Comparison of ENCODE assay signal across 8 cellular contexts in genomic region chr7:23469150-23469960, GRCh38.
A peak's percentile ranks its signal among the peaks of the same experiment; 100 is the strongest.
DNase-seq lines count a peak whose midpoint lies in the region; ATAC-seq and TF ChIP-seq lines count a peak whose summit lies in the region.

No MANE protein-coding gene starts in this region.

- H3K4me1 Mint-ChIP-seq in activated naive CD8-positive, alpha-beta T cell (ENCODE audit: low read depth): peaks cover 38% of the 10 kb centered on the region
- H3K4me1 Mint-ChIP-seq in stimulated activated naive B cell treated with anti-CD40 and anti-IgM and Interleukin-4, amounts not matched to agents 10 μg/mL and 1 μg/mL and 100 μg/mL, for 72 hours: peaks cover 24 to 41% of the 10 kb centered on the region in 2 donors

- ATAC-seq in stimulated activated naive B cell treated with anti-CD40 and anti-IgM and Interleukin-4, amounts not matched to agents 10 μg/mL and 1 μg/mL and 100 μg/mL, for 72 hours (replicated peaks): peak; percentile 33 to 35
- ATAC-seq in GM19397 (IDR thresholded peaks at IDR 0.05; ENCODE audit: unreplicated experiment): no peak

- H3K36me3 ChIP-seq in iPS DF 6.9 (ENCODE audit: control insufficient read depth, insufficient read depth, low read length): no peaks in the 10 kb centered on the region

- no peak for TF ChIP-seq CTCF in NB4 (IDR thresholded peaks at IDR 0.05; ENCODE audit: low read depth, low read length)

- H3K9me3 ChIP-seq in iPS DF 6.9 (ENCODE audit: control insufficient read depth, insufficient read depth, low read length): no peaks in the 10 kb centered on the region

- H3K36me3 Mint-ChIP-seq in activated naive CD8-positive, alpha-beta T cell: no peaks in the 10 kb centered on the region
- peaks cover 0 to 2% of the 10 kb centered on the region in 2 donors for H3K36me3 Mint-ChIP-seq in stimulated activated naive B cell treated with anti-CD40 and anti-IgM and Interleukin-4, amounts not matched to agents 10 μg/mL and 1 μg/mL and 100 μg/mL, for 72 hours

- no peak overlapping the region for H3K27ac ChIP-seq in iPS DF 6.9 (ENCODE audit: low read length)

- TF ChIP-seq POLR2A in NB4 (IDR thresholded peaks at IDR 0.05; ENCODE audit: extremely low read depth, insufficient read length): no peak

- H3K4me3 ChIP-seq in NB4 (ENCODE audit: low read depth, low read length) (peak overlapping the region; percentile 84), iPS DF 6.9 (ENCODE audit: low read length) (peak overlapping the region; percentile 97)

- no peak overlapping the region for H3K27ac Mint-ChIP-seq in activated naive CD8-positive, alpha-beta T cell
- peak overlapping the region; percentile 85 for H3K27ac Mint-ChIP-seq in stimulated activated naive B cell treated with anti-CD40 and anti-IgM and Interleukin-4, amounts not matched to agents 10 μg/mL and 1 μg/mL and 100 μg/mL, for 72 hours

- H3K4me1 ChIP-seq in iPS DF 6.9 (ENCODE audit: control insufficient read depth, insufficient read depth, low read length): peaks cover 3% of the 10 kb centered on the region; the same call in 1 of the 2 replicates

- H3K27me3 Mint-ChIP-seq in activated naive CD8-positive, alpha-beta T cell: peaks cover 44% of the 10 kb centered on the region
- peaks cover 53 to 65% of the 10 kb centered on the region in 2 donors for H3K27me3 Mint-ChIP-seq in stimulated activated naive B cell treated with anti-CD40 and anti-IgM and Interleukin-4, amounts not matched to agents 10 μg/mL and 1 μg/mL and 100 μg/mL, for 72 hours

- no CpG with 5 or more reads among the region's 91 CpGs for WGBS in iPS DF 6.9 (ENCODE audit: insufficient coverage, insufficient read length)

- H3K4me3 Mint-ChIP-seq in activated naive CD8-positive, alpha-beta T cell: peak overlapping the region; percentile 84
- peak overlapping the region; percentile 82 to 87 for H3K4me3 Mint-ChIP-seq in stimulated activated naive B cell treated with anti-CD40 and anti-IgM and Interleukin-4, amounts not matched to agents 10 μg/mL and 1 μg/mL and 100 μg/mL, for 72 hours

- no peaks in the 10 kb centered on the region for H3K9me3 Mint-ChIP-seq in activated naive CD8-positive, alpha-beta T cell (ENCODE audit: low read depth)
- H3K9me3 Mint-ChIP-seq in stimulated activated naive B cell treated with anti-CD40 and anti-IgM and Interleukin-4, amounts not matched to agents 10 μg/mL and 1 μg/mL and 100 μg/mL, for 72 hours: no peaks in the 10 kb centered on the region

- peak; percentile 30 for DNase-seq in NOMO-1 treated with DMSO at 0.1 percent for 48 hours (lab: John Stamatoyannopoulos, UW; ENCODE audit: unreplicated experiment)
- DNase-seq in NOMO-1 (lab: John Stamatoyannopoulos, UW; ENCODE audit: unreplicated experiment in 2 of 2): no peak
- DNase-seq in NB4 (ENCODE audit: low read depth): peak; percentile 78
- no peak for DNase-seq in iPS DF 6.9 (ENCODE audit: low read depth, low spot score)
- DNase-seq in stimulated activated naive B cell treated with anti-CD40 and anti-IgM and Interleukin-4, amounts not matched to agents 10 μg/mL and 1 μg/mL and 100 μg/mL, for 72 hours: peak; percentile 27
- no peak for DNase-seq in foreskin melanocyte

- no peaks in the 10 kb centered on the region for H3K27me3 ChIP-seq in iPS DF 6.9 (ENCODE audit: control insufficient read depth, insufficient read depth, low read length)

Comparison
In these comparisons a context has a peak if more than half of its experiments do, and no peak if none do; other contexts are left out.
1. DNase-seq: peak in NOMO-1 treated with DMSO at 0.1 percent for 48 hours (single experiment), NB4 (single experiment) and stimulated activated naive B cell treated with anti-CD40 and anti-IgM and Interleukin-4, amounts not matched to agents 10 μg/mL and 1 μg/mL and 100 μg/mL, for 72 hours (single experiment); none in NOMO-1 (0 of 2), iPS DF 6.9 (single experiment) and foreskin melanocyte (single experiment).